In the genomic region with DNA sequence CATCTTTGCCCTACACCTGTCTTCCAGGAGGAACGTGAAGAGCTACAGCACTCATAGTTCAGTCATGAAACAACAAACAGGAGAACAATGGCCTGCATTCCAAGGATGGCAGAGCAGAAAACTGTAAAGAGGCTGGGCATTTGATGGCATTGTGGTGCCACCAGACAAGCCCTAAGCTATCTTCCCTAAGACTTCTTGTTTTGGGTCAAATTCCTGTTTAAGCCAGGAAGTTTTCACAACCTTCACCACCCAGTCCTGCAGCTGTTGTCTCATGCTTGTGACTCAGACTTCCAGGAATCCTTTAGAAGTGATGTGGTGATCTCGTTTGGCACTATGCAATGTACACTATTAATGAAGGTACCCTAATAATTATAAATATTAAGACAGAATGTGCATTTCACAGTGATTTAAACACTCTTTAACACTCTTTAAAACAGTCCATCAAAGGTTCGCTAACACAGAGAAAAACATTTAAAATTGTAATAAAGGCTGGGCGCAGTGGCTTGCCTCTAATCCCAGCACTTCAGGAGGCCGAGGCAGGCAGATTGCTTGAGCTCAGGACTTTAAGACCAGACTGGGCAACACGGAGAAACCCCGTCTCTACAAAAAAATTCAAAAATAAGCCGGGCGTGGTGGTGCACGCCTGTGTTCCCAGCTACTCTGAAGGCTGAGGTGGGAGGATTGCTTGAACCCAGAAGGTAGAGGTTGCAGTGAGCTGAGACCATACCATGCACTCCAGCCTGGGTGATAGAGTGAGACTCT, we compare ENCODE assay signal across 11 cellular contexts. TPM values are rescaled to one million over a fixed set of nuclear protein-coding genes. Genes with fewer than 3 reads are reported as not detected.
A peak's percentile ranks its signal among the peaks of the same experiment; 100 is the strongest.
DNase-seq lines count a peak whose midpoint lies in the region; ATAC-seq, FAIRE-seq and TF ChIP-seq lines count a peak whose summit lies in the region.
"Had no signal": no experiment of that assay in that cellular context is flagged by ENCODE, and none has a peak within 500 bp of the region (broad histone marks: within the 10 kb centered on the region; RNA-seq: fewer than 3 reads in every experiment).

No MANE protein-coding gene starts in this region.

- H3K27me3 ChIP-seq in astrocyte (ENCODE audit: insufficient read depth, low read length) (no peaks in the 10 kb centered on the region), kidney epithelial cell (ENCODE audit: control insufficient read depth, insufficient read depth, low read length) (no peaks in the 10 kb centered on the region)
- H3K27me3 ChIP-seq: right atrium auricular region had no signal

- TF ChIP-seq CTCF in AG09309 (IDR thresholded peaks at IDR 0.05; ENCODE audit: control insufficient read depth, insufficient read depth, low read depth, low read length, missing control alignments), result no peak
- no peak for TF ChIP-seq CTCF in astrocyte (IDR thresholded peaks at IDR 0.05; ENCODE audit: insufficient read depth, low read depth, low read length)
- TF ChIP-seq CTCF in kidney epithelial cell (IDR thresholded peaks at IDR 0.05; ENCODE audit: insufficient read depth, low read length, poor library complexity, severe bottlenecking), result no peak

- peak overlapping the region; percentile 95 for H3K4me3 Mint-ChIP-seq in astrocyte (ENCODE audit: unreplicated experiment)

- H3K9ac ChIP-seq in astrocyte (ENCODE audit: low read length), result no peak overlapping the region

- peak; percentile 85 for FAIRE-seq in astrocyte (lab: Jason Lieb, UNC)

- no peaks in the 10 kb centered on the region for H3K36me3 Mint-ChIP-seq in astrocyte (ENCODE audit: low read depth, unreplicated experiment)

- H3K4me1 Mint-ChIP-seq in astrocyte (ENCODE audit: low read depth, unreplicated experiment), result peaks cover 28% of the 10 kb centered on the region

- H3K79me2 ChIP-seq in astrocyte (ENCODE audit: insufficient read depth, low read length), result peaks cover 33% of the 10 kb centered on the region

- DNase-seq in AG09309 (ENCODE audit: low read depth), result peak; percentile 34
- peak; percentile 51 for DNase-seq in HS-27A (ENCODE audit: low read depth)
- peak; percentile 54 for DNase-seq in astrocyte (ENCODE audit: low read depth)
- peak; percentile 62 for DNase-seq in kidney epithelial cell (ENCODE audit: low read depth)
- no peak for DNase-seq in midbrain (lab: John Stamatoyannopoulos, UW)
- no peak for DNase-seq in NK-92 treated with Interleukin-12 subunit alpha and Interleukin-12 subunit beta, amount 100 ng/mL, for 24 hours (lab: John Stamatoyannopoulos, UW)
- no peak for DNase-seq in epidermal melanocyte (ENCODE audit: insufficient read length, low spot score)
- DNase-seq: activated T-cell treated with anti-CD3 and anti-CD28 coated beads, Interleukin-2, amount 50 U/mL, for 24 hours; Kasumi-1 had no signal

- H3K27ac ChIP-seq in astrocyte (ENCODE audit: low read depth, low read length), result peak overlapping the region; percentile 2
- H3K27ac ChIP-seq: right atrium auricular region had no signal

- no peak overlapping the region for H2AFZ ChIP-seq in astrocyte (ENCODE audit: low read depth, low read length)

- H3K36me3 ChIP-seq in astrocyte (ENCODE audit: insufficient read depth, low read length) (no peaks in the 10 kb centered on the region), kidney epithelial cell (ENCODE audit: control insufficient read depth, insufficient read depth, low read length) (no peaks in the 10 kb centered on the region)
- H3K36me3 ChIP-seq: right atrium auricular region had no signal

- ATAC-seq in GM21723 (IDR thresholded peaks at IDR 0.05; ENCODE audit: unreplicated experiment), result no peak

- H3K4me2 ChIP-seq in astrocyte (ENCODE audit: low read length), result peak overlapping the region; percentile 56

- peaks cover 30% of the 10 kb centered on the region for H3K4me1 ChIP-seq in astrocyte (ENCODE audit: insufficient read depth, low read length)

- H3K27ac Mint-ChIP-seq in astrocyte (ENCODE audit: unreplicated experiment), result peak overlapping the region; percentile 79

- no peak overlapping the region for H3K4me3 ChIP-seq in AG09309 (ENCODE audit: control insufficient read depth, low read depth, low read length)
- no peak overlapping the region for H3K4me3 ChIP-seq in astrocyte (ENCODE audit: insufficient read depth, low read depth, low read length)
- no peak overlapping the region for H3K4me3 ChIP-seq in kidney epithelial cell (ENCODE audit: low read depth, low read length)
- H3K4me3 ChIP-seq: right atrium auricular region had no signal

- H3K27me3 Mint-ChIP-seq in astrocyte (ENCODE audit: low read depth, unreplicated experiment), result no peaks in the 10 kb centered on the region
- H3K27me3 Mint-ChIP-seq: activated T-cell treated with anti-CD3 and anti-CD28 coated beads, Interleukin-2, amount 50 U/mL, for 24 hours had no signal

- no peaks in the 10 kb centered on the region for H3K9me3 ChIP-seq in astrocyte (ENCODE audit: insufficient read depth, low read depth, low read length)
- H3K9me3 ChIP-seq: right atrium auricular region had no signal

- H3K9me3 Mint-ChIP-seq in astrocyte (ENCODE audit: unreplicated experiment), result no peaks in the 10 kb centered on the region

- H4K20me1 ChIP-seq in astrocyte (ENCODE audit: insufficient read depth, low read length), result no peaks in the 10 kb centered on the region

RNA-seq across cellular contexts. Expression of gene HERPUD2, which starts 2.7 kb away (rescaled TPM):
- total RNA-seq in astrocyte, result 28.0 and 29.7 TPM in 2 replicates
- 29.4 and 39.8 TPM in 2 replicates for total RNA-seq in kidney epithelial cell

Comparison
In these comparisons a context has a peak if more than half of its experiments do, and no peak if none do; other contexts are left out.
1. DNase-seq: peak in AG09309 (single experiment), HS-27A (single experiment), astrocyte (single experiment) and kidney epithelial cell (single experiment); none in midbrain (single experiment), NK-92 treated with Interleukin-12 subunit alpha and Interleukin-12 subunit beta, amount 100 ng/mL, for 24 hours (single experiment) and epidermal melanocyte (single experiment).